ENCODE assay signal across 8 cellular contexts in genomic region chr3:136862611-136862951, GRCh38. TPM values are rescaled to one million over a fixed set of nuclear protein-coding genes. Genes with fewer than 3 reads are reported as not detected.
DNase-seq lines count a peak whose midpoint lies in the region; ATAC-seq and TF ChIP-seq lines count a peak whose summit lies in the region.

No MANE protein-coding gene starts in this region.

- H3K36me3 ChIP-seq in PC-9 (ENCODE audit: low read depth) (no peaks in the 10 kb centered on the region; the same call in none of the 2 replicates), left ventricle myocardium inferior (no peaks in the 10 kb centered on the region), psoas muscle (ENCODE audit: insufficient read depth in 1 of 2, low read depth in 1 of 2) (peaks cover 0 to 1% of the 10 kb centered on the region in 2 donors)

- peaks cover 72% of the 10 kb centered on the region for H3K79me2 ChIP-seq in PC-9 (ENCODE audit: low read depth)

- ATAC-seq in GM19463 (IDR thresholded peaks at IDR 0.05; ENCODE audit: unreplicated experiment) (peak; percentile 16), psoas muscle (peak; percentile 49 to 72 (median 62)), GM19467 (IDR thresholded peaks at IDR 0.05; ENCODE audit: unreplicated experiment) (no peak)

- BruUV-seq in PC-9 (replicated peaks; lab: Mats Ljungman, UMichigan) = no TSS peak

- CTCF ChIA-PET in PC-9 (lab: Charles Lee) = interaction anchor here (1.2 to 3.1 kb wide), 3 partner anchors 94 to 151 kb away, joined by 3 to 23 read pairs (median 5); partner anchors contain the start of gene STAG1

- WGBS in adipose tissue, 3 donors = 0 to 1% (median 0%) methylated on average over 23 to 28 of the region's 29 CpGs
- WGBS in psoas muscle, 3 donors = 0 to 1% (median 0%) methylated on average over 18 to 29 of the region's 29 CpGs

- H3K27me3 ChIP-seq in PC-9 (ENCODE audit: insufficient read depth, low read depth) (no peaks in the 10 kb centered on the region), left ventricle myocardium inferior (ENCODE audit: low read depth) (no peaks in the 10 kb centered on the region), psoas muscle (ENCODE audit: insufficient read depth in 3 of 3, low read length in 2 of 3) (no peaks in the 10 kb centered on the region)

- DNase-seq in COLO668 (lab: John Stamatoyannopoulos, UW; ENCODE audit: unreplicated experiment) (peak; percentile 52), HPDE6-E6E7 (ENCODE audit: extremely low spot score) (peak; percentile 41), PC-9 (peak; percentile 65 to 68), left ventricle myocardium inferior (peak; percentile 48), psoas muscle (peak; percentile 63 to 74)

- H3K4me2 ChIP-seq in PC-9 = peak overlapping the region; percentile 88

- POLR2A ChIA-PET in PC-9 (lab: Charles Lee; ENCODE audit: unreplicated experiment) = interaction anchor here (1.8 kb wide), 1 partner anchor 110 kb away, joined by 23 read pairs; the partner anchor contains the start of gene STAG1

- H3K4me3 ChIP-seq in PC-9 (peak overlapping the region; percentile 86), left ventricle myocardium inferior (peak overlapping the region; percentile 97), psoas muscle (peak overlapping the region; percentile 92)

- H2AFZ ChIP-seq in PC-9 = peak overlapping the region; percentile 96

- H3K27ac ChIP-seq in PC-9 = peak overlapping the region; percentile 82
- H3K27ac ChIP-seq in adipose tissue (ENCODE audit: low read depth, low read length) = peak overlapping the region; percentile 84
- H3K27ac ChIP-seq in left ventricle myocardium inferior (replicated peaks) = peak overlapping the region; percentile 96
- H3K27ac ChIP-seq in psoas muscle = peak overlapping the region; percentile 97

- no peak for TF ChIP-seq CTCF in PC-9 (conservative IDR thresholded peaks at IDR 0.05)
- no peak for TF ChIP-seq CTCF in left ventricle myocardium inferior (IDR thresholded peaks at IDR 0.05; ENCODE audit: borderline replicate concordance)
- TF ChIP-seq CTCF in psoas muscle (IDR thresholded peaks at IDR 0.05) = no peak

- H3K9me2 ChIP-seq in PC-9 (ENCODE audit: insufficient read depth) = no peaks in the 10 kb centered on the region

- H3K4me1 ChIP-seq in PC-9 (replicated peaks; ENCODE audit: insufficient read depth) = peaks cover 20% of the 10 kb centered on the region
- H3K4me1 ChIP-seq in left ventricle myocardium inferior = peaks cover 44% of the 10 kb centered on the region
- peaks cover 18% of the 10 kb centered on the region for H3K4me1 ChIP-seq in psoas muscle

- peaks cover 15% of the 10 kb centered on the region for H3F3A ChIP-seq in PC-9 (ENCODE audit: insufficient read depth, low read depth)

- peaks cover 16% of the 10 kb centered on the region for H4K20me1 ChIP-seq in PC-9 (ENCODE audit: insufficient read depth)

- intact Hi-C loops in PC-9 (cut with micrococcal nuclease; ENCODE audit: unreplicated experiment) (loop anchor here (1.0 to 5.0 kb wide), 5 partner anchors 44 to 152 kb away; partner anchors contain the start of genes IL20RB, SLC35G2 and STAG1), left ventricle myocardium inferior (cut with micrococcal nuclease) (loop anchor here (10.0 kb wide), 1 partner anchor 72 kb away; no protein-coding TSS in a partner anchor), psoas muscle (cut with DNase I) (loop anchor here (10.0 kb wide), 5 partner anchors 58 to 152 kb away; partner anchors contain the start of gene STAG1 (in 1 of the 2))

- H3K9me3 ChIP-seq in PC-9 (ENCODE audit: insufficient read depth, low read depth) (no peaks in the 10 kb centered on the region), left ventricle myocardium inferior (replicated peaks) (no peaks in the 10 kb centered on the region), psoas muscle (no peaks in the 10 kb centered on the region)

RNA-seq across cellular contexts. Expression of gene NCK1, which starts 0.6 kb away (rescaled TPM):
- total RNA-seq in PC-9 (2021) = 42.7 and 71.4 TPM in 2 replicates
- 10 to 100 TPM; 14.5 to 37.9 (median 32.1) TPM for polyA plus RNA-seq in adipose tissue
- total RNA-seq in left ventricle myocardium inferior = 23.6 TPM
- total RNA-seq in psoas muscle = 10 to 100 TPM; 25.4 to 33.4 (median 30.7) TPM
- polyA plus RNA-seq in psoas muscle = 10 to 100 TPM; 16.2 to 25.0 (median 18.0) TPM

RNA-seq across cellular contexts. Expression of gene SLC35G2, which starts 43.7 kb away (rescaled TPM):
- 3.1 and 5.0 TPM in 2 replicates for total RNA-seq in PC-9 (2021)
- 10 to 100 TPM in 1 of 3 donors, 1 to 10 TPM in 2; 4.0 to 16.4 (median 5.3) TPM for polyA plus RNA-seq in adipose tissue
- total RNA-seq in left ventricle myocardium inferior = 2.6 TPM
- 1 to 10 TPM in 3 of 4 donors, under 1 TPM in 1; 0.69 to 2.5 (median 1.8) TPM for total RNA-seq in psoas muscle
- polyA plus RNA-seq in psoas muscle = 1 to 10 TPM in 2 of 3 donors, under 1 TPM in 1; 0.90 to 1.9 (median 1.2) TPM
